ENCODE assay signal across 24 cellular contexts in the genomic region with DNA sequence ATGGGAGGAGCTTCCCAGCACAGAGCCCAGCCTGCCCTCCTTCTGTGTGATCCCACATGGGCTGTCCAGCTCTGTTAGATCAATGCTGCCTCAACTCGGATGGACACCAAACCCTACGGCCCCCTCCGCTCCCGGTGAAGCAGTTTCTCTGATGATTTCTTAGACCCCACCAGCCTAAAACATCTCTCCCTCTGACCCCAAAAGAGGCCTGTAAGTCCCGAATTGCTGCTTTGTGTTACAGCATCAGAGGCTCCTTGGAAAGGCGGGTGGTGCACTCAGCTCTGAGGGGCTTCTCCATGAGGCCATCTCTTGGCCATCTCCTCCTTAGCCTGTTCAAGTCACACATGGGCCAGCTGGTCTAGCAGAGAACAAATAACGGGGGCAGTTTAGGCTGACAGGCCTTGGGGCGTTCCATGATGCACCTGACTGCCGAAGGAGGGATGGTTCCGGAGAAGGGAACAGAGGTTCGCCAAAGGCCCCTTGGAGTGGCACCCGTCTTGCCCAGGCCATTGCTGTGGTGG.
DNase-seq lines count a peak whose midpoint lies in the region; ATAC-seq and TF ChIP-seq lines count a peak whose summit lies in the region.
"Had no signal": no experiment of that assay in that cellular context is flagged by ENCODE, and none has a peak within 500 bp of the region (broad histone marks: within the 10 kb centered on the region; RNA-seq: fewer than 3 reads in every experiment).

No MANE protein-coding gene starts in this region.

- no peak overlapping the region for H3K4me3 Mint-ChIP-seq in endodermal cell

- no peak overlapping the region for H3K9ac ChIP-seq in endodermal cell (ENCODE audit: extremely low read depth, low read length, poor library complexity, severe bottlenecking)
- H3K9ac ChIP-seq: KMS-11 had no signal

- no peaks in the 10 kb centered on the region for H3K4me1 ChIP-seq in Peyer's patch
- no peaks in the 10 kb centered on the region for H3K4me1 ChIP-seq in endodermal cell (ENCODE audit: control insufficient read depth, insufficient read depth, low read length)
- H3K4me1 ChIP-seq in sigmoid colon: no peaks in the 10 kb centered on the region
- no peaks in the 10 kb centered on the region for H3K4me1 ChIP-seq in OCI-LY7 (ENCODE audit: insufficient read depth, low read length, poor library complexity, severe bottlenecking)

- TF ChIP-seq CTCF in Peyer's patch (IDR thresholded peaks at IDR 0.05): no peak
- TF ChIP-seq CTCF in endodermal cell (conservative IDR thresholded peaks at IDR 0.05): no peak
- TF ChIP-seq CTCF in sigmoid colon (IDR thresholded peaks at IDR 0.05): no peak
- no peak for TF ChIP-seq CTCF in OCI-LY7 (conservative IDR thresholded peaks at IDR 0.05; ENCODE audit: low read length)

- intact Hi-C loops in sigmoid colon (cut with DNase I): no loop called here
- intact Hi-C loops in OCI-LY7 (cut with micrococcal nuclease; ENCODE audit: unreplicated experiment): no loop called here

- H3K4me2 ChIP-seq in OCI-LY7 (ENCODE audit: low read length): no peak overlapping the region
- H3K4me2 ChIP-seq: KMS-11 had no signal

- H2AFZ ChIP-seq in OCI-LY7 (ENCODE audit: low read length): no peak overlapping the region

- no TSS peak for BruUV-seq in OCI-LY7 (replicated peaks; lab: Mats Ljungman, UMichigan)

- TF ChIP-seq POLR2A in Peyer's patch (IDR thresholded peaks at IDR 0.05): no peak
- TF ChIP-seq POLR2A in sigmoid colon (IDR thresholded peaks at IDR 0.05): no peak

- ATAC-seq in GM19395 (IDR thresholded peaks at IDR 0.05; ENCODE audit: unreplicated experiment): no peak
- no peak for ATAC-seq in HG02588 (IDR thresholded peaks at IDR 0.05; ENCODE audit: unreplicated experiment)

- no peaks in the 10 kb centered on the region for H3K36me3 ChIP-seq in H7 (replicated peaks; ENCODE audit: control insufficient read depth, insufficient read depth, low read length)
- no peaks in the 10 kb centered on the region for H3K36me3 ChIP-seq in Peyer's patch
- H3K36me3 ChIP-seq in endodermal cell (ENCODE audit: control insufficient read depth, insufficient read depth, low read length): no peaks in the 10 kb centered on the region
- peaks cover 0 to 11% (median 0%) of the 10 kb centered on the region in 4 donors for H3K36me3 ChIP-seq in sigmoid colon
- H3K36me3 ChIP-seq in OCI-LY7 (ENCODE audit: insufficient read depth, low read length): no peaks in the 10 kb centered on the region

- H3K9me3 ChIP-seq in Peyer's patch (no peaks in the 10 kb centered on the region), endodermal cell (ENCODE audit: control insufficient read depth, low read length) (no peaks in the 10 kb centered on the region), sigmoid colon (no peaks in the 10 kb centered on the region), OCI-LY7 (ENCODE audit: low read length) (no peaks in the 10 kb centered on the region)

- 91 to 97% methylated on average over 8 to 12 of the region's 12 CpGs for WGBS in endodermal cell (ENCODE audit: insufficient coverage in 1 of 2, insufficient read length in 1 of 2), 2 experiments
- WGBS in sigmoid colon, 2 donors: 94 to 97% methylated on average over 12 of the region's 12 CpGs

- no peaks in the 10 kb centered on the region for H4K20me1 ChIP-seq in OCI-LY7 (ENCODE audit: insufficient read depth, low read length)

- TF ChIP-seq EP300 in sigmoid colon (IDR thresholded peaks at IDR 0.05): no peak

- CTCF ChIA-PET in OCI-LY7 (lab: Charles Lee; ENCODE audit: unreplicated experiment): no interaction called here

- POLR2A ChIA-PET in OCI-LY7 (lab: Charles Lee): interaction anchor here (0.7 kb wide), 2 partner anchors 27 to 171 kb away, joined by 3 to 4 read pairs; no protein-coding TSS in a partner anchor

- no peaks in the 10 kb centered on the region for H3K9me2 ChIP-seq in OCI-LY7 (ENCODE audit: insufficient read depth, low read length)

- H3K27ac Mint-ChIP-seq in endodermal cell: no peak overlapping the region

- H3K4me3 ChIP-seq in H7 (ENCODE audit: insufficient read depth, low read depth, low read length) (no peak overlapping the region), Peyer's patch (no peak overlapping the region), endodermal cell (ENCODE audit: low read length) (no peak overlapping the region), sigmoid colon (no peak overlapping the region), OCI-LY7 (ENCODE audit: low read depth, low read length, poor library complexity, severe bottlenecking) (no peak overlapping the region)

- H3K27ac ChIP-seq in Peyer's patch: no peak overlapping the region
- H3K27ac ChIP-seq in endodermal cell (ENCODE audit: low read depth, low read length): no peak overlapping the region
- H3K27ac ChIP-seq in sigmoid colon: no peak overlapping the region
- H3K27ac ChIP-seq in OCI-LY7 (ENCODE audit: low read depth, low read length, poor library complexity, severe bottlenecking): no peak overlapping the region
- H3K27ac ChIP-seq: C4-2B, HL-60, KMS-11 had no signal

- H3K27me3 ChIP-seq in H7 (ENCODE audit: control insufficient read depth, insufficient read depth, low read length) (no peaks in the 10 kb centered on the region), Peyer's patch (no peaks in the 10 kb centered on the region), endodermal cell (ENCODE audit: control insufficient read depth, insufficient read depth, low read length, poor library complexity, severe bottlenecking) (no peaks in the 10 kb centered on the region), sigmoid colon (no peaks in the 10 kb centered on the region)

- DNase-seq in H7: peak; percentile 22
- DNase-seq in Peyer's patch: peak; percentile 11 to 37 (median 16)
- peak; percentile 22 for DNase-seq in endodermal cell
- peak; percentile 40 for DNase-seq in sigmoid colon
- no peak for DNase-seq in NCI-H128 (lab: John Stamatoyannopoulos, UW; ENCODE audit: unreplicated experiment)
- no peak for DNase-seq in OCI-LY7 (ENCODE audit: low spot score)
- DNase-seq: ACHN, AML-193, DMS 273 treated with DMSO at 0.1 percent for 48 hours, GDM1, GOT3, MV-4-11, NCI-H1417, NCI-H187, NCI-H2107, NCI-H510A, NCI-H748 treated with DMSO at 0.1 percent for 48 hours, OCI-M1, RPMI8226 had no signal

- no peaks in the 10 kb centered on the region for H3K9me3 Mint-ChIP-seq in endodermal cell

- H3K36me3 Mint-ChIP-seq in endodermal cell (ENCODE audit: low read depth): no peaks in the 10 kb centered on the region

- H3K4me1 Mint-ChIP-seq in endodermal cell: no peaks in the 10 kb centered on the region

- no peaks in the 10 kb centered on the region for H3K27me3 Mint-ChIP-seq in endodermal cell (ENCODE audit: insufficient read depth)

- H3K79me2 ChIP-seq in OCI-LY7 (ENCODE audit: insufficient read depth, low read depth, low read length): no peaks in the 10 kb centered on the region

Comparison
In these comparisons a context has a peak if more than half of its experiments do, and no peak if none do; other contexts are left out.
1. DNase-seq: peak in H7 (single experiment), Peyer's patch (3 of 3), endodermal cell (single experiment) and sigmoid colon (single experiment); none in NCI-H128 (single experiment) and OCI-LY7 (single experiment).